Comparison of ENCODE assay signal across 37 cellular contexts in genomic region chr12:132365226-132365625, GRCh38. TPM values are rescaled to one million over a fixed set of nuclear protein-coding genes. Genes with fewer than 3 reads are reported as not detected.
"Had no signal": no experiment of that assay in that cellular context is flagged by ENCODE, and none has a peak within 500 bp of the region (broad histone marks: within the 10 kb centered on the region; RNA-seq: fewer than 3 reads in every experiment).

No MANE protein-coding gene starts in this region.

- H3K4me3 ChIP-seq: body of pancreas, breast epithelium, PC-9, SJCRH30, SK-N-MC had no signal

- H2AFZ ChIP-seq: PC-9 had no signal

- H3K4me1 Mint-ChIP-seq: activated CD4-positive, alpha-beta T cell treated with anti-CD3 and anti-CD28 coated beads, Interleukin-2, amount 10 ng/mL, durations not matched to agents 24 days and 14 days; activated naive CD4-positive, alpha-beta T cell treated with anti-CD3 and anti-CD28 coated beads, Interleukin-2, amount 50 U/mL, for 24 hours; activated naive CD8-positive, alpha-beta T cell treated with anti-CD3 and anti-CD28 coated beads, Interleukin-2, amount 10 ng/mL, durations not matched to agents 7 days and 5 days; activated T-helper 17 cell treated with anti-CD3 and anti-CD28 coated beads, Interleukin-2, amount 50 U/mL, for 72 hours had no signal

- H3K4me2 ChIP-seq: KMS-11, PC-9 had no signal

- H3K36me3 Mint-ChIP-seq: activated naive CD4-positive, alpha-beta T cell treated with anti-CD3 and anti-CD28 coated beads, Interleukin-2, amount 50 U/mL, for 24 hours; activated naive CD8-positive, alpha-beta T cell treated with anti-CD3 and anti-CD28 coated beads, Interleukin-2, amount 10 ng/mL, durations not matched to agents 7 days and 5 days had no signal

- ATAC-seq: activated CD8-positive, alpha-beta T cell treated with anti-CD3 and anti-CD28 coated beads for 36 hours; activated T-cell treated with anti-CD3 and anti-CD28 coated beads, Interleukin-2, amount 50 U/mL, for 72 hours; activated T-helper 17 cell treated with anti-CD3 and anti-CD28 coated beads, Interleukin-2, amount 50 U/mL, for 72 hours; body of pancreas had no signal

- H3K36me3 ChIP-seq: breast epithelium, SJCRH30, WERI-Rb-1 had no signal

- H3K27ac ChIP-seq: body of pancreas, breast epithelium, KMS-11, PC-9, SJCRH30, SK-N-MC, WERI-Rb-1 had no signal

- H3K27me3 ChIP-seq: body of pancreas, SJCRH30 had no signal

- H3K4me3 Mint-ChIP-seq: activated CD4-positive, alpha-beta T cell treated with anti-CD3 and anti-CD28 coated beads, Interleukin-2, amount 10 ng/mL, durations not matched to agents 24 days and 14 days; activated CD8-positive, alpha-beta T cell treated with anti-CD3 and anti-CD28 coated beads for 36 hours; activated naive CD4-positive, alpha-beta T cell treated with anti-CD3 and anti-CD28 coated beads, Interleukin-2, amount 50 U/mL, for 24 hours; activated naive CD8-positive, alpha-beta T cell treated with anti-CD3 and anti-CD28 coated beads, Interleukin-2, amount 10 ng/mL, durations not matched to agents 7 days and 5 days; activated T-cell treated with anti-CD3 and anti-CD28 coated beads, Interleukin-2, amount 50 U/mL, for 72 hours; activated T-helper 17 cell treated with anti-CD3 and anti-CD28 coated beads, Interleukin-2, amount 50 U/mL, for 72 hours had no signal

- H3K9me3 Mint-ChIP-seq: activated CD4-positive, alpha-beta T cell treated with anti-CD3 and anti-CD28 coated beads, Interleukin-2, amount 10 ng/mL, durations not matched to agents 24 days and 14 days; activated CD8-positive, alpha-beta T cell treated with anti-CD3 and anti-CD28 coated beads for 36 hours; activated naive CD4-positive, alpha-beta T cell treated with anti-CD3 and anti-CD28 coated beads, Interleukin-2, amount 50 U/mL, for 24 hours; activated T-cell treated with anti-CD3 and anti-CD28 coated beads, Interleukin-2, amount 50 U/mL, for 72 hours; activated T-helper 17 cell treated with anti-CD3 and anti-CD28 coated beads, Interleukin-2, amount 50 U/mL, for 72 hours had no signal

- H3K9me3 ChIP-seq: body of pancreas, SJCRH30 had no signal

- DNase-seq: activated CD4-positive, alpha-beta T cell treated with anti-CD3 and anti-CD28 coated beads, Interleukin-2, amount 10 ng/mL, durations not matched to agents 24 days and 14 days; activated CD4-positive, alpha-beta T cell treated with anti-CD3 and anti-CD28 coated beads, Interleukin-2, amount 50 U/mL, for 4 hours; activated CD4-positive, CD25-positive, alpha-beta regulatory T cell; activated CD8-positive, alpha-beta T cell treated with anti-CD3 and anti-CD28 coated beads for 36 hours; activated effector memory CD4-positive, alpha-beta T cell treated with anti-CD3 and anti-CD28 coated beads, Interleukin-2, amount 50 U/mL, for 16 hours; activated naive CD4-positive, alpha-beta T cell; activated naive CD8-positive, alpha-beta T cell treated with anti-CD3 and anti-CD28 coated beads, Interleukin-2, amount 10 ng/mL, durations not matched to agents 7 days and 5 days; activated T-cell treated with anti-CD3 and anti-CD28 coated beads, Interleukin-2, amount 50 U/mL, for 1 hour; activated T-cell treated with anti-CD3 and anti-CD28 coated beads, Interleukin-2, amount 50 U/mL, for 72 hours; amygdala; body of pancreas; MM.1S; MV-4-11; NCI-H1092; NCI-H1436 treated with DMSO at 0.1 percent for 48 hours; NCI-H1694 treated with DMSO at 0.1 percent for 48 hours; NCI-H2029; NCI-H2107; NCI-H2171; NCI-H510A; NCI-H526; NCI-H748 treated with DMSO at 0.1 percent for 48 hours; NK-92 treated with Interleukin-12 subunit alpha and Interleukin-12 subunit beta, amount 100 ng/mL, for 24 hours; PC-9; SHP77; SJCRH30; T1000; WERI-Rb-1 had no signal

- H3K9ac ChIP-seq: KMS-11 had no signal

- H3K27ac Mint-ChIP-seq: activated CD4-positive, alpha-beta T cell treated with anti-CD3 and anti-CD28 coated beads, Interleukin-2, amount 10 ng/mL, durations not matched to agents 24 days and 14 days; activated CD8-positive, alpha-beta T cell treated with anti-CD3 and anti-CD28 coated beads for 36 hours; activated naive CD4-positive, alpha-beta T cell treated with anti-CD3 and anti-CD28 coated beads, Interleukin-2, amount 50 U/mL, for 24 hours; activated naive CD8-positive, alpha-beta T cell treated with anti-CD3 and anti-CD28 coated beads, Interleukin-2, amount 10 ng/mL, durations not matched to agents 7 days and 5 days; activated T-cell treated with anti-CD3 and anti-CD28 coated beads, Interleukin-2, amount 50 U/mL, for 72 hours; activated T-helper 17 cell treated with anti-CD3 and anti-CD28 coated beads, Interleukin-2, amount 50 U/mL, for 72 hours had no signal

- H3K4me1 ChIP-seq: body of pancreas, breast epithelium, SJCRH30 had no signal

RNA-seq across cellular contexts. Expression of gene GALNT9, which starts 35.8 kb away (rescaled TPM):
- total RNA-seq: activated CD4-positive, alpha-beta T cell treated with anti-CD3 and anti-CD28 coated beads, Interleukin-2, amount 10 ng/mL, durations not matched to agents 24 days and 14 days; activated CD8-positive, alpha-beta memory T cell treated with anti-CD3 and anti-CD28 coated beads for 36 hours; activated CD8-positive, alpha-beta T cell treated with anti-CD3 and anti-CD28 coated beads for 36 hours; activated naive CD8-positive, alpha-beta T cell treated with anti-CD3 and anti-CD28 coated beads, Interleukin-2, amount 10 ng/mL, durations not matched to agents 7 days and 5 days; body of pancreas; cardiac septum; T-helper 1 cell treated with Interleukin-12 subunit alpha and Interleukin-12 subunit beta and Interleukin-4 antibody, amounts not matched to agents 30 ng/mL and 1 ng/mL, for 36 hours; T-helper 2 cell treated with Interferon-gamma antibody and Interleukin-4, amounts not matched to agents 100 ng/mL and 5 ng/mL, for 36 hours had no signal
